ENCODE assay signal across 29 cellular contexts in genomic region chr4:41167191-41167590, GRCh38. TPM values are rescaled to one million over a fixed set of nuclear protein-coding genes. Genes with fewer than 3 reads are reported as not detected.
"Had no signal": no experiment of that assay in that cellular context is flagged by ENCODE, and none has a peak within 500 bp of the region (broad histone marks: within the 10 kb centered on the region; RNA-seq: fewer than 3 reads in every experiment).

No MANE protein-coding gene starts in this region.

- H3K27ac Mint-ChIP-seq: dendritic cell treated with granulocyte-macrophage colony-stimulating factor and Interleukin-4, amounts not matched to agents 40 ng/mL and 50 ng/mL, for 4 days; endodermal cell; naive thymus-derived CD4-positive, alpha-beta T cell; nephron; neural progenitor cell; progenitor cell of endocrine pancreas; stimulated activated naive CD8-positive, alpha-beta T cell treated with anti-CD3 and anti-CD28 coated beads, Interleukin-15, amount 100 ng/mL, for 72 hours had no signal

- FAIRE-seq: colon had no signal

- H3K9me3 ChIP-seq: gastrocnemius medialis, left lung, suprapubic skin, thyroid gland had no signal

- H2AFZ ChIP-seq: neural progenitor cell, parathyroid adenoma had no signal

- H3K4me1 Mint-ChIP-seq: naive thymus-derived CD4-positive, alpha-beta T cell; neural progenitor cell; stimulated activated naive CD8-positive, alpha-beta T cell treated with anti-CD3 and anti-CD28 coated beads, Interleukin-15, amount 100 ng/mL, for 72 hours had no signal

- H3K27me3 Mint-ChIP-seq: dendritic cell treated with granulocyte-macrophage colony-stimulating factor and Interleukin-4, amounts not matched to agents 40 ng/mL and 50 ng/mL, for 4 days; progenitor cell of endocrine pancreas; stimulated activated naive CD8-positive, alpha-beta T cell treated with anti-CD3 and anti-CD28 coated beads, Interleukin-15, amount 100 ng/mL, for 72 hours had no signal

- H3K9me3 Mint-ChIP-seq: stimulated activated naive CD8-positive, alpha-beta T cell treated with anti-CD3 and anti-CD28 coated beads, Interleukin-15, amount 100 ng/mL, for 72 hours had no signal

- H3K27ac ChIP-seq: epithelial cell of prostate, gastrocnemius medialis, left lung, neural progenitor cell, parathyroid adenoma, suprapubic skin, thyroid gland had no signal

- H3K36me3 Mint-ChIP-seq: naive thymus-derived CD4-positive, alpha-beta T cell had no signal

- H3K4me2 ChIP-seq: neural progenitor cell, smooth muscle cell had no signal

- DNase-seq: effector CD8-positive, alpha-beta T cell; endodermal cell; foreskin fibroblast; gastrocnemius medialis; head of caudate nucleus; left cardiac atrium; left lung; mesenchymal stem cell; midbrain; naive thymus-derived CD4-positive, alpha-beta T cell; stimulated activated CD4-positive, alpha-beta T cell treated with anti-CD3 and anti-CD28 coated beads, Interleukin-12 subunit alpha, Interleukin-12 subunit beta, amount 100 ng/mL, for 4 hours; stimulated activated CD4-positive, alpha-beta T cell treated with anti-CD3 and anti-CD28 coated beads, Interleukin-1b, Interleukin-23, amount 100 ng/mL, for 48 hours; stimulated activated CD4-positive, alpha-beta T cell treated with anti-CD3 and anti-CD28 coated beads, Interleukin-4, amount 100 ng/mL, for 1 hour; stimulated activated CD8-positive, alpha-beta memory T cell treated with anti-CD3 and anti-CD28 coated beads, Interleukin-4, amount 100 ng/mL, for 48 hours; stimulated activated naive CD4-positive, alpha-beta T cell; stimulated activated naive CD8-positive, alpha-beta T cell treated with anti-CD3 and anti-CD28 coated beads, Interleukin-15, amount 100 ng/mL, for 72 hours; thyroid gland; trophoblast cell had no signal

- H3K27me3 ChIP-seq: gastrocnemius medialis, left lung, neural progenitor cell, suprapubic skin, thyroid gland had no signal

- H3K9ac ChIP-seq: neural progenitor cell, parathyroid adenoma had no signal

- ATAC-seq: esophagus mucosa; gastrocnemius medialis; left cardiac atrium; left lung; naive thymus-derived CD4-positive, alpha-beta T cell; sciatic nerve; stimulated activated naive CD8-positive, alpha-beta T cell treated with anti-CD3 and anti-CD28 coated beads, Interleukin-15, amount 100 ng/mL, for 72 hours had no signal

- H3K4me3 ChIP-seq: gastrocnemius medialis, left lung, neural progenitor cell, smooth muscle cell, suprapubic skin, thyroid gland had no signal

- H3K4me3 Mint-ChIP-seq: dendritic cell treated with granulocyte-macrophage colony-stimulating factor and Interleukin-4, amounts not matched to agents 40 ng/mL and 50 ng/mL, for 4 days; endodermal cell; naive thymus-derived CD4-positive, alpha-beta T cell; nephron; neural progenitor cell; stimulated activated naive CD8-positive, alpha-beta T cell treated with anti-CD3 and anti-CD28 coated beads, Interleukin-15, amount 100 ng/mL, for 72 hours had no signal

- H3K36me3 ChIP-seq: gastrocnemius medialis, left lung, neural progenitor cell, suprapubic skin, thyroid gland had no signal

- H3K4me1 ChIP-seq: gastrocnemius medialis, parathyroid adenoma had no signal

RNA-seq across cellular contexts. Expression of gene APBB2, which starts 47.2 kb away (rescaled TPM):
- polyA plus RNA-seq: naive thymus-derived CD4-positive, alpha-beta T cell had no signal
